ENCODE assay signal across 1 cellular context in genomic region chr2:159906315-159906714, GRCh38.
A peak's percentile ranks its signal among the peaks of the same experiment; 100 is the strongest.
TF ChIP-seq lines count a peak whose summit lies in the region.

No MANE protein-coding gene starts in this region.

TF ChIP-seq in HepG2, 621 proteins besides CTCF, POLR2A, EP300 and RAD21 (continued from another document):
- TF ChIP-seq ZNF317 (CRISPR knock-in tag; IDR thresholded peaks at IDR 0.05) (peak; percentile 60; the same call in 1 of the 2 replicates), ZNF614 (CRISPR knock-in tag; IDR thresholded peaks at IDR 0.05; ENCODE audit: borderline replicate concordance) (0 out of 2 replicates have a peak, but pooled peaks have one; percentile 29), ZNF678 (CRISPR knock-in tag; IDR thresholded peaks at IDR 0.05) (no peak), YEATS2 (CRISPR knock-in tag; IDR thresholded peaks at IDR 0.05; ENCODE audit: borderline replicate concordance) (peak; percentile 44; the same call in 1 of the 2 replicates), ZNF180 (CRISPR knock-in tag; IDR thresholded peaks at IDR 0.05; ENCODE audit: borderline replicate concordance, low read depth) (no peak), ZNF335 (CRISPR knock-in tag; IDR thresholded peaks at IDR 0.05) (0 out of 2 replicates have a peak, but pooled peaks have one; percentile 21), EHMT2 (IDR thresholded peaks at IDR 0.05; ENCODE audit: borderline replicate concordance, low read depth, low read length) (peak; percentile 48; the same call in 1 of the 2 replicates)
